8 cellular contexts compared by ENCODE assay signal in genomic region chr13:98576215-98576945, GRCh38. TPM values are rescaled to one million over a fixed set of nuclear protein-coding genes. Genes with fewer than 3 reads are reported as not detected.
DNase-seq lines count a peak whose midpoint lies in the region; ATAC-seq, FAIRE-seq and TF ChIP-seq lines count a peak whose summit lies in the region.

No MANE protein-coding gene starts in this region.

- H3K36me3 Mint-ChIP-seq in activated CD4-positive, alpha-beta memory T cell treated with anti-CD3 and anti-CD28 coated beads, Interleukin-2, amount 10 ng/mL, durations not matched to agents 7 days and 5 days (ENCODE audit: low read depth) = peaks cover 36% of the 10 kb centered on the region
- H3K36me3 Mint-ChIP-seq in endothelial cell (ENCODE audit: low read depth, unreplicated experiment) = peaks cover 5% of the 10 kb centered on the region

- peak overlapping the region; percentile 72 to 81 for H3K4me3 ChIP-seq in muscle layer of colon (ENCODE audit: low read depth in 1 of 2, low read length in 2 of 2)
- H3K4me3 ChIP-seq in upper lobe of left lung = peak overlapping the region; percentile 76 to 94 (median 85)

- H3K9me3 ChIP-seq in muscle layer of colon (ENCODE audit: low read length) = no peaks in the 10 kb centered on the region
- H3K9me3 ChIP-seq in upper lobe of left lung = no peaks in the 10 kb centered on the region

- no peaks in the 10 kb centered on the region for H3K9me3 Mint-ChIP-seq in activated CD4-positive, alpha-beta memory T cell treated with anti-CD3 and anti-CD28 coated beads, Interleukin-2, amount 10 ng/mL, durations not matched to agents 7 days and 5 days
- no peaks in the 10 kb centered on the region for H3K9me3 Mint-ChIP-seq in endothelial cell (ENCODE audit: unreplicated experiment)

- FAIRE-seq in HTR-8/SVneo (lab: Jason Lieb, UNC) = no peak

- POLR2A ChIA-PET in activated CD4-positive, alpha-beta memory T cell treated with anti-CD3 and anti-CD28 coated beads, Interleukin-2, amount 10 ng/mL, durations not matched to agents 7 days and 5 days (lab: Charles Lee) = interaction anchor here (0.8 to 3.3 kb wide), 19 partner anchors 11 to 731 kb away, joined by 3 to 62 read pairs (median 7); partner anchors contain the start of gene GPR183

- DNase-seq in EH (ENCODE audit: low read depth) = peak; percentile 48
- DNase-seq in HuH-7.5 (ENCODE audit: low spot score) = peak; percentile 22
- DNase-seq in activated CD4-positive, alpha-beta memory T cell treated with anti-CD3 and anti-CD28 coated beads, Interleukin-2, amount 10 ng/mL, durations not matched to agents 7 days and 5 days = peak; percentile 67
- DNase-seq in endothelial cell (ENCODE audit: low spot score) = peak; percentile 57
- peak; percentile 49 to 92 for DNase-seq in upper lobe of left lung
- no peak for DNase-seq in HTR-8/SVneo (ENCODE audit: insufficient read length, low spot score)

- CTCF ChIA-PET in activated CD4-positive, alpha-beta memory T cell treated with anti-CD3 and anti-CD28 coated beads, Interleukin-2, amount 10 ng/mL, durations not matched to agents 7 days and 5 days (lab: Charles Lee) = interaction anchor here (0.7 to 1.3 kb wide), 4 partner anchors 19 to 131 kb away, joined by 3 to 5 read pairs (median 3); no protein-coding TSS in a partner anchor

- ATAC-seq in GM21515 (IDR thresholded peaks at IDR 0.05; ENCODE audit: unreplicated experiment) = peak; percentile 31
- ATAC-seq in upper lobe of left lung (ENCODE audit: low FRiP score in 2 of 2) = peak; percentile 67 to 80

- peaks cover 39% of the 10 kb centered on the region for H3K4me1 Mint-ChIP-seq in activated CD4-positive, alpha-beta memory T cell treated with anti-CD3 and anti-CD28 coated beads, Interleukin-2, amount 10 ng/mL, durations not matched to agents 7 days and 5 days
- peaks cover 59% of the 10 kb centered on the region for H3K4me1 Mint-ChIP-seq in endothelial cell (ENCODE audit: unreplicated experiment)

- peak overlapping the region; percentile 86 for H3K27ac Mint-ChIP-seq in activated CD4-positive, alpha-beta memory T cell treated with anti-CD3 and anti-CD28 coated beads, Interleukin-2, amount 10 ng/mL, durations not matched to agents 7 days and 5 days
- no peak overlapping the region for H3K27ac Mint-ChIP-seq in endothelial cell (ENCODE audit: unreplicated experiment)

- peak overlapping the region; percentile 94 for H3K4me3 Mint-ChIP-seq in activated CD4-positive, alpha-beta memory T cell treated with anti-CD3 and anti-CD28 coated beads, Interleukin-2, amount 10 ng/mL, durations not matched to agents 7 days and 5 days
- peak overlapping the region; percentile 99 for H3K4me3 Mint-ChIP-seq in endothelial cell (ENCODE audit: unreplicated experiment)

- H3K4me1 ChIP-seq in muscle layer of colon (ENCODE audit: insufficient read depth, low read length) (peaks cover 43% of the 10 kb centered on the region), upper lobe of left lung (peaks cover 32 to 51% (median 38%) of the 10 kb centered on the region in 4 donors)

- H3K27ac ChIP-seq in muscle layer of colon (ENCODE audit: low read depth, low read length) = peak overlapping the region; percentile 84
- H3K27ac ChIP-seq in upper lobe of left lung = peak overlapping the region; percentile 97 to 99 (median 98)

- 0% methylated on average over 35 of the region's 98 CpGs; no CpG with 5 or more reads in 1 of the 2 donors for WGBS in upper lobe of left lung, 2 donors

- peak in 2 of 4 donors; percentile 36 to 38 for TF ChIP-seq POLR2A in upper lobe of left lung (IDR thresholded peaks at IDR 0.05)

- H3K36me3 ChIP-seq in muscle layer of colon (ENCODE audit: insufficient read depth, low read length) = no peaks in the 10 kb centered on the region
- H3K36me3 ChIP-seq in upper lobe of left lung = no peaks in the 10 kb centered on the region

- no peaks in the 10 kb centered on the region for H3K27me3 ChIP-seq in muscle layer of colon (ENCODE audit: control insufficient read depth in 1 of 2, insufficient read depth in 2 of 2, low read length in 2 of 2)
- H3K27me3 ChIP-seq in upper lobe of left lung = no peaks in the 10 kb centered on the region

- H3K9ac ChIP-seq in muscle layer of colon (ENCODE audit: low read length) = peak overlapping the region; percentile 73

- TF ChIP-seq EP300 in upper lobe of left lung (IDR thresholded peaks at IDR 0.05) = no peak

- TF ChIP-seq CTCF in endothelial cell (IDR thresholded peaks at IDR 0.05; ENCODE audit: unreplicated experiment) = no peak
- TF ChIP-seq CTCF in upper lobe of left lung (IDR thresholded peaks at IDR 0.05) = no peak

- no peaks in the 10 kb centered on the region for H3K27me3 Mint-ChIP-seq in activated CD4-positive, alpha-beta memory T cell treated with anti-CD3 and anti-CD28 coated beads, Interleukin-2, amount 10 ng/mL, durations not matched to agents 7 days and 5 days
- peaks cover 16% of the 10 kb centered on the region for H3K27me3 Mint-ChIP-seq in endothelial cell (ENCODE audit: unreplicated experiment)

RNA-seq across cellular contexts. Expression of gene STK24, which starts 0.5 kb away (rescaled TPM):
- total RNA-seq in activated CD4-positive, alpha-beta memory T cell treated with anti-CD3 and anti-CD28 coated beads, Interleukin-2, amount 10 ng/mL, durations not matched to agents 7 days and 5 days = 100 to 1,000 TPM; 189 to 204 TPM
- 92.3 TPM for total RNA-seq in endothelial cell (ENCODE audit: unreplicated experiment)
- total RNA-seq in upper lobe of left lung = 10 to 100 TPM; 51.3 to 89.8 (median 78.6) TPM
